In genomic region chr7:23597064-23597907, GRCh38 we compare ENCODE assay signal across 1 cellular context.
TF ChIP-seq lines count a peak whose summit lies in the region.

A gene with protein sequence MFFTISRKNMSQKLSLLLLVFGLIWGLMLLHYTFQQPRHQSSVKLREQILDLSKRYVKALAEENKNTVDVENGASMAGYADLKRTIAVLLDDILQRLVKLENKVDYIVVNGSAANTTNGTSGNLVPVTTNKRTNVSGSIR (plus strand): TSS chr7:23597382. CDS start chr7:23611316, 13,934 bp downstream.

TF ChIP-seq in A549, 52 proteins besides CTCF, POLR2A, EP300 and RAD21 (continued from another document):
- TF ChIP-seq, protein P1, sequence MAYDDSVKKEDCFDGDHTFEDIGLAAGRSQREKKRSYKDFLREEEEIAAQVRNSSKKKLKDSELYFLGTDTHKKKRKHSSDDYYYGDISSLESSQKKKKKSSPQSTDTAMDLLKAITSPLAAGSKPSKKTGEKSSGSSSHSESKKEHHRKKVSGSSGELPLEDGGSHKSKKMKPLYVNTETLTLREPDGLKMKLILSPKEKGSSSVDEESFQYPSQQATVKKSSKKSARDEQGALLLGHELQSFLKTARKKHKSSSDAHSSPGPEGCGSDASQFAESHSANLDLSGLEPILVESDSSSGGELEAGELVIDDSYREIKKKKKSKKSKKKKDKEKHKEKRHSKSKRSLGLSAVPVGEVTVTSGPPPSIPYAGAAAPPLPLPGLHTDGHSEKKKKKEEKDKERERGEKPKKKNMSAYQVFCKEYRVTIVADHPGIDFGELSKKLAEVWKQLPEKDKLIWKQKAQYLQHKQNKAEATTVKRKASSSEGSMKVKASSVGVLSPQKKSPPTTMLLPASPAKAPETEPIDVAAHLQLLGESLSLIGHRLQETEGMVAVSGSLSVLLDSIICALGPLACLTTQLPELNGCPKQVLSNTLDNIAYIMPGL (CRISPR knock-in tag; IDR thresholded peaks at IDR 0.05; ENCODE audit: borderline replicate concordance), result no peak
- TF ChIP-seq HOXB5 (CRISPR knock-in tag; IDR thresholded peaks at IDR 0.05) (no peak), HOXA7 (CRISPR knock-in tag; IDR thresholded peaks at IDR 0.05) (no peak)
TF ChIP-seq in A549: peak in this region for 8.
